In genomic region chr1:57124768-57125446, GRCh38 we compare ENCODE assay signal across 12 cellular contexts.
DNase-seq lines count a peak whose midpoint lies in the region; ATAC-seq, FAIRE-seq and TF ChIP-seq lines count a peak whose summit lies in the region.
"Had no signal": no experiment of that assay in that cellular context is flagged by ENCODE, and none has a peak within 500 bp of the region (broad histone marks: within the 10 kb centered on the region; RNA-seq: fewer than 3 reads in every experiment).

No MANE protein-coding gene starts in this region.

- H3K4me3 ChIP-seq in foreskin fibroblast (ENCODE audit: low read depth in 1 of 2, low read length in 2 of 2): no peak overlapping the region

- H3K36me3 Mint-ChIP-seq in T-helper 17 cell (ENCODE audit: low read depth): peaks cover 3% of the 10 kb centered on the region

- ATAC-seq in GM19463 (IDR thresholded peaks at IDR 0.05; ENCODE audit: unreplicated experiment) (peak; percentile 85), GM18907 (IDR thresholded peaks at IDR 0.05; ENCODE audit: unreplicated experiment) (no peak), T-helper 17 cell (no peak)

- H3K4me1 Mint-ChIP-seq in T-helper 17 cell: peaks cover 5% of the 10 kb centered on the region

- FAIRE-seq in H54 (lab: Jason Lieb, UNC): no peak
- FAIRE-seq: D721Med had no signal

- H3K27ac ChIP-seq in RWPE1: no peak overlapping the region

- TF ChIP-seq CTCF in RWPE1 (conservative IDR thresholded peaks at IDR 0.05; ENCODE audit: low read depth) (no peak), foreskin fibroblast (IDR thresholded peaks at IDR 0.05; ENCODE audit: low read depth, low read length) (peak; percentile 18)

- TF ChIP-seq POLR2A in H54 (IDR thresholded peaks at IDR 0.05; ENCODE audit: low read depth, low read length): no peak

- no peak overlapping the region for H3K4me3 Mint-ChIP-seq in T-helper 17 cell

- CTCF ChIA-PET in RWPE1 (lab: Yijun Ruan, JAX): no interaction called here

- H3K27me3 Mint-ChIP-seq in T-helper 17 cell: no peaks in the 10 kb centered on the region

- POLR2A ChIA-PET in RWPE1 (lab: Yijun Ruan, JAX; ENCODE audit: low non-redundant PET): no interaction called here

- H3K27ac Mint-ChIP-seq in T-helper 17 cell: no peak overlapping the region

- DNase-seq in EH (ENCODE audit: low read depth) (peak; percentile 77), RWPE1 (ENCODE audit: low spot score) (peak; percentile 8), foreskin fibroblast (peak; percentile 1 to 23), NCI-H69 (lab: John Stamatoyannopoulos, UW) (no peak), T-helper 17 cell (no peak), H54 (ENCODE audit: insufficient read length, low spot score) (no peak)
- DNase-seq: activated naive CD4-positive, alpha-beta T cell; effector CD4-positive, alpha-beta T cell; NCI-H1417 had no signal

- no peaks in the 10 kb centered on the region for H3K9me3 ChIP-seq in T-helper 17 cell (ENCODE audit: control insufficient read depth, low read length, poor library complexity, severe bottlenecking)

Comparison
In these comparisons a context has a peak if more than half of its experiments do, and no peak if none do; other contexts are left out.
1. DNase-seq: peak in EH (single experiment), RWPE1 (single experiment) and foreskin fibroblast (2 of 2); none in NCI-H69 (single experiment), T-helper 17 cell (0 of 3) and H54 (single experiment).